In the genomic region with DNA sequence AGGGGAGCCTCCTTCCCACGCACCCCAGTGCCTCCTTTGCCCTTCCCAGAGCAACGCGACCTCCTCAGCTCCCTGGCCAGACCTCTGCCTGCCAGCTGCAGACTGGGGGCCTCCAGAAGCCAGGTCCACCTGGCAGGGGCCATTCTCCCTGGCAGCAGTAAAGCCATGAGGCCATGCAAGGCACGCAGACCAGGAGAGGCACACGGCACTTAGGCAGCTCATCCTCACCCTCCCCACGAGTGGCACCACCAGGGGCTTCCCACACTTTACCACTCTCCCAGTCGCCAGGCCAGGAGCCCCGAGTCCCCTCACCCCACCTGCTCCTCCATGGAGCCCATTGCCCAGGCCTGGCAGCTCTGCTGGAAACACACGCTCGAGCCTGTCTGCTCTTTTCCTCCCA, we compare ENCODE assay signal across 14 cellular contexts.
A peak's percentile ranks its signal among the peaks of the same experiment; 100 is the strongest.
DNase-seq lines count a peak whose midpoint lies in the region; ATAC-seq and TF ChIP-seq lines count a peak whose summit lies in the region.
"Had no signal": no experiment of that assay in that cellular context is flagged by ENCODE, and none has a peak within 500 bp of the region (broad histone marks: within the 10 kb centered on the region; RNA-seq: fewer than 3 reads in every experiment).

No MANE protein-coding gene starts in this region.

- no peak for ATAC-seq in GM21526 (IDR thresholded peaks at IDR 0.05; ENCODE audit: low FRiP score, unreplicated experiment)
- ATAC-seq in HG02678 (IDR thresholded peaks at IDR 0.05; ENCODE audit: unreplicated experiment), result no peak
- ATAC-seq: CD8-positive, alpha-beta T cell had no signal

- TF ChIP-seq CTCF in osteoblast (IDR thresholded peaks at IDR 0.05; ENCODE audit: extremely low read depth, low read depth, low read length) (no peak), right atrium auricular region (IDR thresholded peaks at IDR 0.05) (no peak)

- H2AFZ ChIP-seq in osteoblast (ENCODE audit: low read length), result no peak overlapping the region

- no peak overlapping the region; a peak in 1 of 22 replicates for H3K9ac ChIP-seq in BLaER1 treated with 17β-estradiol and CSF1 and Interleukin-3, amounts not matched to agents 10 nM and 100 nM

- no peak overlapping the region for H3K4me3 ChIP-seq in BLaER1 treated with 17β-estradiol and CSF1 and Interleukin-3, amounts not matched to agents 10 nM and 100 nM
- H3K4me3 ChIP-seq in osteoblast (ENCODE audit: insufficient read depth, low read length) (no peak overlapping the region), right atrium auricular region (no peak overlapping the region)

- H3K27ac ChIP-seq in BLaER1 treated with 17β-estradiol and CSF1 and Interleukin-3, amounts not matched to agents 10 nM and 100 nM, result no peak overlapping the region
- H3K27ac ChIP-seq in osteoblast (ENCODE audit: low read depth, low read length) (no peak overlapping the region), right atrium auricular region (no peak overlapping the region)

- H3K9me3 ChIP-seq in BLaER1 treated with 17β-estradiol and CSF1 and Interleukin-3, amounts not matched to agents 10 nM and 100 nM (replicated peaks in 1 of 11), result no peaks in the 10 kb centered on the region
- H3K9me3 ChIP-seq in osteoblast (ENCODE audit: low read depth, low read length) (no peaks in the 10 kb centered on the region), right atrium auricular region (no peaks in the 10 kb centered on the region)

- no peaks in the 10 kb centered on the region; a peak in 2 of 22 replicates for H4K20me1 ChIP-seq in BLaER1 treated with 17β-estradiol and CSF1 and Interleukin-3, amounts not matched to agents 10 nM and 100 nM
- H4K20me1 ChIP-seq in osteoblast (ENCODE audit: insufficient read depth, low read length), result no peaks in the 10 kb centered on the region

- no peaks in the 10 kb centered on the region for H3K79me2 ChIP-seq in osteoblast (ENCODE audit: insufficient read depth, low read length)

- H3K4me1 ChIP-seq in BLaER1 treated with 17β-estradiol and CSF1 and Interleukin-3, amounts not matched to agents 10 nM and 100 nM, result peaks cover 8 to 27% (median 20%) of the 10 kb centered on the region in 10 experiments; a peak in 18 of 20 replicates
- H3K4me1 ChIP-seq in osteoblast (ENCODE audit: insufficient read depth, low read length) (no peaks in the 10 kb centered on the region), right atrium auricular region (no peaks in the 10 kb centered on the region)

- peak overlapping the region in 6 of 11 experiments; percentile 2 to 53 (median 42); a peak in 7 of 22 replicates for H3K4me2 ChIP-seq in BLaER1 treated with 17β-estradiol and CSF1 and Interleukin-3, amounts not matched to agents 10 nM and 100 nM
- H3K4me2 ChIP-seq in osteoblast (ENCODE audit: insufficient read depth, low read length), result no peak overlapping the region

- DNase-seq in ecto neural progenitor cell (ENCODE audit: low spot score) (peak; percentile 45), mesenteric fat pad (ENCODE audit: low spot score) (peak; percentile 82), osteoblast (ENCODE audit: insufficient read length, low spot score, missing footprints) (peak; percentile 51), SHP77 treated with DMSO at 0.1 percent for 48 hours (lab: John Stamatoyannopoulos, UW) (no peak), right atrium auricular region (ENCODE audit: low spot score) (no peak)
- DNase-seq: CD8-positive, alpha-beta T cell; COR-L47; DMS153; DMS79 treated with DMSO at 0.1 percent for 48 hours; EL; H7 had no signal

- H3K27me3 ChIP-seq in BLaER1 treated with 17β-estradiol and CSF1 and Interleukin-3, amounts not matched to agents 10 nM and 100 nM, result 0 out of 22 replicates have a peak, but pooled peaks cover 0 to 6% (median 0%) of the 10 kb centered on the region in 11 experiments
- H3K27me3 ChIP-seq in osteoblast (ENCODE audit: insufficient read depth, low read length) (no peaks in the 10 kb centered on the region), right atrium auricular region (no peaks in the 10 kb centered on the region)

- no peaks in the 10 kb centered on the region for H3K36me3 ChIP-seq in BLaER1 treated with 17β-estradiol and CSF1 and Interleukin-3, amounts not matched to agents 10 nM and 100 nM
- no peaks in the 10 kb centered on the region for H3K36me3 ChIP-seq in osteoblast (ENCODE audit: insufficient read depth, low read length)
- H3K36me3 ChIP-seq in right atrium auricular region, result no peaks in the 10 kb centered on the region

Comparison
In these comparisons a context has a peak if more than half of its experiments do, and no peak if none do; other contexts are left out.
1. DNase-seq: peak in ecto neural progenitor cell (single experiment), mesenteric fat pad (single experiment) and osteoblast (single experiment); none in SHP77 treated with DMSO at 0.1 percent for 48 hours (single experiment) and right atrium auricular region (single experiment).